Comparison of ENCODE assay signal across 29 cellular contexts in the genomic region with DNA sequence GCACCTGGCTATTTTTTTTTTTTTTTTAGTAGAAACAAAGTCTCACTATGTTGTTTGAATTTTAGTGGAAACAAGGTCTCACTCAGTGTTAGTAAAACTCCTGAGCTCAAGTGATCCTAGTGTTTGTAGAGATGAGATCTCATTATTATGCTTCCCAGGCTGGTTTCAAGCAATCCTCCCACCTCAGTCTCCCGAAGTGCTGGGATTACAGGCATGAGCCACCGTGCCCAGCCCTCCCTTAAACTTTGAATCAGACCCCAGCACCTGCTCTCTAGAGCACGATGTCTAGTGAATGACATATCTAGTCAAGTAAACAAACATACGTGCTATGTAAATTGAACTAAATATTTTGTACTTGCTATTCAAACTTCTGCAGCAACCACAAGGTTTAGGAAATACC.
DNase-seq lines count a peak whose midpoint lies in the region.
"Had no signal": no experiment of that assay in that cellular context is flagged by ENCODE, and none has a peak within 500 bp of the region (broad histone marks: within the 10 kb centered on the region; RNA-seq: fewer than 3 reads in every experiment).

No MANE protein-coding gene starts in this region.

- no peak overlapping the region for H3K4me2 ChIP-seq in mesenchymal stem cell (ENCODE audit: low read length, poor library complexity, severe bottlenecking)
- H3K4me2 ChIP-seq: A549; BLaER1 treated with 17β-estradiol and CSF1 and Interleukin-3, amounts not matched to agents 10 nM and 100 nM had no signal

- no peak overlapping the region for H2AK5ac ChIP-seq in mesenchymal stem cell (ENCODE audit: low read length, severe bottlenecking)

- no peak overlapping the region for H2BK15ac ChIP-seq in mesenchymal stem cell (ENCODE audit: low read depth, poor library complexity, severe bottlenecking)

- H3K27ac ChIP-seq in caudate nucleus (ENCODE audit: low read depth, low read length) (peak overlapping the region; percentile 31), mesenchymal stem cell (ENCODE audit: low read length, poor library complexity, severe bottlenecking) (no peak overlapping the region)
- H3K27ac ChIP-seq: A549; BLaER1 treated with 17β-estradiol and CSF1 and Interleukin-3, amounts not matched to agents 10 nM and 100 nM; SJSA1 had no signal

- no peak overlapping the region for H2BK5ac ChIP-seq in mesenchymal stem cell (ENCODE audit: low read depth, low read length, poor library complexity, severe bottlenecking)

- H4K91ac ChIP-seq in mesenchymal stem cell (ENCODE audit: low read length) = no peak overlapping the region

- no peak overlapping the region for H3K23ac ChIP-seq in mesenchymal stem cell (ENCODE audit: low read length in 2 of 2)

- H3K27me3 ChIP-seq in neuron (ENCODE audit: insufficient read depth, low read length) = no peaks in the 10 kb centered on the region
- no peaks in the 10 kb centered on the region for H3K27me3 ChIP-seq in mesenchymal stem cell (ENCODE audit: control insufficient read depth in 1 of 2, insufficient read depth in 1 of 2, low read length in 2 of 2)
- H3K27me3 ChIP-seq: BLaER1 treated with 17β-estradiol and CSF1 and Interleukin-3, amounts not matched to agents 10 nM and 100 nM; SJSA1 had no signal

- no peak overlapping the region for H3K4me3 ChIP-seq in neuron (ENCODE audit: low read length)
- no peak overlapping the region for H3K4me3 ChIP-seq in mesenchymal stem cell (ENCODE audit: insufficient read depth in 1 of 2, low read depth in 1 of 2, low read length in 2 of 2)
- H3K4me3 ChIP-seq: A549; BLaER1 treated with 17β-estradiol and CSF1 and Interleukin-3, amounts not matched to agents 10 nM and 100 nM; GM12878; SJSA1 had no signal

- DNase-seq in NCI-H2107 treated with DMSO at 0.1 percent for 48 hours (lab: John Stamatoyannopoulos, UW; ENCODE audit: unreplicated experiment) (peak; percentile 3), NCI-H2107 (lab: John Stamatoyannopoulos, UW) (no peak), NCI-H82 (lab: John Stamatoyannopoulos, UW) (peak; percentile 68), caudate nucleus (lab: John Stamatoyannopoulos, UW) (peak in 10 of 61 donors; percentile 4 to 42 (median 20)), mesenchymal stem cell (no peak), medulla oblongata (ENCODE audit: extremely low spot score) (no peak)
- no peak for DNase-seq in activated CD4-positive, alpha-beta T cell treated with anti-CD3 and anti-CD28 coated beads, Interleukin-2, amount 50 U/mL, for 48 hours
- DNase-seq: AML-193; CD4-positive, alpha-beta T cell; COR-L47; DMS79; EL; GDM1; H7; NCI-H1048; NCI-H1694; NCI-H2029 treated with DMSO at 0.1 percent for 48 hours; NCI-H2171; NCI-H345; NCI-H510A treated with DMSO at 0.1 percent for 48 hours; NK-92 treated with Interleukin-12 subunit alpha and Interleukin-12 subunit beta, amount 100 ng/mL, for 24 hours; Right ventricle myocardium superior; RPMI8226; T-cell had no signal

- no peak overlapping the region for H2BK120ac ChIP-seq in mesenchymal stem cell (ENCODE audit: low read depth, low read length)

- H3K4ac ChIP-seq in mesenchymal stem cell (ENCODE audit: low read depth in 1 of 2, low read length in 2 of 2) = no peak overlapping the region

- H2AFZ ChIP-seq in neuron (ENCODE audit: low read depth, low read length) (peak overlapping the region; percentile 29), mesenchymal stem cell (ENCODE audit: low read depth, low read length) (no peak overlapping the region)

- H3K14ac ChIP-seq in mesenchymal stem cell (ENCODE audit: low read length in 2 of 2) = no peak overlapping the region

- H3K18ac ChIP-seq in mesenchymal stem cell (ENCODE audit: low read depth in 1 of 2, low read length in 2 of 2) = no peak overlapping the region

- no peak overlapping the region for H3K9ac ChIP-seq in mesenchymal stem cell (ENCODE audit: low read length)
- H3K9ac ChIP-seq: BLaER1 treated with 17β-estradiol and CSF1 and Interleukin-3, amounts not matched to agents 10 nM and 100 nM had no signal

- H3K9me3 ChIP-seq in neuron (ENCODE audit: low read length) (no peaks in the 10 kb centered on the region), mesenchymal stem cell (ENCODE audit: control insufficient read depth, low read length) (no peaks in the 10 kb centered on the region)
- H3K9me3 ChIP-seq: A549; BLaER1 treated with 17β-estradiol and CSF1 and Interleukin-3, amounts not matched to agents 10 nM and 100 nM; SJSA1 had no signal

- WGBS in mesenchymal stem cell = 72% methylated on average over 2 of the region's 4 CpGs

- no peaks in the 10 kb centered on the region for H3K79me1 ChIP-seq in mesenchymal stem cell (replicated peaks; ENCODE audit: low read length, poor library complexity, severe bottlenecking)

- no peaks in the 10 kb centered on the region for H3K36me3 ChIP-seq in neuron (ENCODE audit: insufficient read depth, low read length)
- no peaks in the 10 kb centered on the region for H3K36me3 ChIP-seq in mesenchymal stem cell (ENCODE audit: control insufficient read depth in 1 of 2, insufficient read depth in 2 of 2, low read depth in 1 of 2, low read length in 2 of 2)
- H3K36me3 ChIP-seq: BLaER1 treated with 17β-estradiol and CSF1 and Interleukin-3, amounts not matched to agents 10 nM and 100 nM; SJSA1 had no signal

- no peak overlapping the region for H2BK12ac ChIP-seq in mesenchymal stem cell (ENCODE audit: low read length in 2 of 2)

- H4K8ac ChIP-seq in mesenchymal stem cell (ENCODE audit: low read length) = no peak overlapping the region

- H3K4me1 ChIP-seq in neuron (ENCODE audit: insufficient read depth, low read length) = peaks cover 20% of the 10 kb centered on the region
- no peaks in the 10 kb centered on the region for H3K4me1 ChIP-seq in mesenchymal stem cell (ENCODE audit: control insufficient read depth, insufficient read depth, low read depth, low read length)
- H3K4me1 ChIP-seq: A549; BLaER1 treated with 17β-estradiol and CSF1 and Interleukin-3, amounts not matched to agents 10 nM and 100 nM had no signal

Comparison
In these comparisons a context has a peak if more than half of its experiments do, and no peak if none do; other contexts are left out.
1. DNase-seq: peak in NCI-H2107 treated with DMSO at 0.1 percent for 48 hours (single experiment) and NCI-H82 (single experiment); none in NCI-H2107 (single experiment), activated CD4-positive, alpha-beta T cell treated with anti-CD3 and anti-CD28 coated beads, Interleukin-2, amount 50 U/mL, for 48 hours (0 of 2), mesenchymal stem cell (single experiment) and medulla oblongata (single experiment).